Comparison of ENCODE assay signal across 9 cellular contexts in the genomic region with DNA sequence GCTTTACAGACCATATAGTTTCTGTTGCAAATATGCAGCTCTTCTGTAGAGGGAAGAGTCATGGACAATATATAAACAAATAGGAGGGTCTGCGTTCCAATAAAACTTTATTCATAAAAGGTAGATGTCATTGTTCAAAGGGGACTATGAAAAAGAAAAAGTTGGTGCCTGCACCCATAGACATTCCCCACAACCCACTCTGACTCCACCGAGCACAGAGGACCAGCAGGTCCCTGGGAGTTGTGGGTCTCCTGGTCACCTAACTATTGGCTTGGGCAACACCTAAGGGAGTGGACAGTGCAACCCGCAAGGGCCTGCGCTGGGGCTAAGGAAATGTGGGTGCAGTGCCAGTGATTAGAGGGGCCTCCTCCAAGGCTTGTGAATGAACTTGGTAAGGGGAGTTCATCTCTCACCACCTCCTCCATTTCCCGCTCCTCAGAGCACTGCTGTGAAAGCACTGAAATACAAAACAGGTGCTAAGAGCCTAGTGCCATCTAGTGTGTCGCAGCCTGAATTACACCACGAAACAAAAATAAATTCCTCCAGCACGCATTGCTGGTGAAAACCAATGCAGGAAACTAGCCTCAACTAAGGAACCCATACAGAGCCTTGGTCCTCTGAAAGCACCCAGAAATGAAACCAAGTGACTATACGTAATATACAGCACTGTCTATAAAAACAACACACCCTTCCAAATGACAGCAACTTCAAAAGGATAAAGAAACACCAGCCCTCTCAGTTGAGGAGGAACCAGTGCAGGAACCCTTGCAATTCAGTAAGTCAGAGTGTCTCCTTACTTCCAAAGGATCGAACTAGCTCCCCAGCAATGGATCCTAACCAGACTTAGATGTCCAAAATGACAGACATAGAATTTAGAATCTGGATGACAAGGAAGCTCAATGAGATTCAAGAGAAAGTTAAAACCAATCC.
DNase-seq lines count a peak whose midpoint lies in the region; ATAC-seq, FAIRE-seq and TF ChIP-seq lines count a peak whose summit lies in the region.
"Had no signal": no experiment of that assay in that cellular context is flagged by ENCODE, and none has a peak within 500 bp of the region (broad histone marks: within the 10 kb centered on the region; RNA-seq: fewer than 3 reads in every experiment).

No MANE protein-coding gene starts in this region.

- ATAC-seq in HG03108 (IDR thresholded peaks at IDR 0.05; ENCODE audit: unreplicated experiment), result no peak
- ATAC-seq in left cardiac atrium, result no peak
- no peak for ATAC-seq in HG03378 (IDR thresholded peaks at IDR 0.05; ENCODE audit: unreplicated experiment)
- ATAC-seq: naive thymus-derived CD4-positive, alpha-beta T cell had no signal

- H3K9ac ChIP-seq in GM23248 (no peak overlapping the region), parathyroid adenoma (no peak overlapping the region)

- TF ChIP-seq CTCF in bronchial epithelial cell (IDR thresholded peaks at IDR 0.05; ENCODE audit: insufficient read depth, low read length, severe bottlenecking), result peak; percentile 49
- TF ChIP-seq CTCF in parathyroid adenoma (IDR thresholded peaks at IDR 0.05), result peak; percentile 62

- no peaks in the 10 kb centered on the region for H3K9me3 ChIP-seq in GM23248 (ENCODE audit: low read depth)
- no peaks in the 10 kb centered on the region for H3K9me3 ChIP-seq in parathyroid adenoma (ENCODE audit: control insufficient read depth, low read length)

- H3F3A ChIP-seq in GM23248 (ENCODE audit: insufficient read depth), result no peaks in the 10 kb centered on the region

- no peaks in the 10 kb centered on the region for H4K20me1 ChIP-seq in GM23248 (ENCODE audit: insufficient read depth)

- WGBS in GM23248 (ENCODE audit: low coverage in 1 of 2, low lambda C conversion rate in 2 of 2, missing lambda C conversion rate in 2 of 2), 2 experiments, result 47 to 56% methylated on average over 10 of the region's 10 CpGs

- H3K27me3 ChIP-seq in GM23248 (replicated peaks; ENCODE audit: insufficient read depth) (peaks cover 4% of the 10 kb centered on the region; the same call in 1 of the 2 replicates), bronchial epithelial cell (ENCODE audit: control insufficient read depth, insufficient read depth, low read length) (no peaks in the 10 kb centered on the region), parathyroid adenoma (ENCODE audit: control insufficient read depth, insufficient read depth, low read length) (no peaks in the 10 kb centered on the region)

- no peaks in the 10 kb centered on the region for H3K9me2 ChIP-seq in GM23248 (ENCODE audit: insufficient read depth)

- H3K4me2 ChIP-seq in GM23248 (ENCODE audit: unreplicated experiment), result no peak overlapping the region
- H3K4me2 ChIP-seq in parathyroid adenoma (ENCODE audit: low read length), result no peak overlapping the region

- DNase-seq in DMS153 treated with DMSO at 0.1 percent for 48 hours (lab: John Stamatoyannopoulos, UW; ENCODE audit: unreplicated experiment) (peak; percentile 10), GM23248 (peak; percentile 54), NCI-H748 (lab: John Stamatoyannopoulos, UW; ENCODE audit: unreplicated experiment) (peak; percentile 47), bronchial epithelial cell (ENCODE audit: low read depth) (peak; percentile 12), left cardiac atrium (no peak)

- H3K79me2 ChIP-seq in GM23248 (ENCODE audit: insufficient read depth), result no peaks in the 10 kb centered on the region
- no peaks in the 10 kb centered on the region for H3K79me2 ChIP-seq in parathyroid adenoma

- H3K27ac ChIP-seq in GM23248 (no peak overlapping the region), parathyroid adenoma (no peak overlapping the region)

- H3K4me1 ChIP-seq in GM23248 (ENCODE audit: insufficient read depth) (no peaks in the 10 kb centered on the region), parathyroid adenoma (no peaks in the 10 kb centered on the region)

- H3K36me3 ChIP-seq in GM23248 (ENCODE audit: low read depth) (no peaks in the 10 kb centered on the region), bronchial epithelial cell (ENCODE audit: control insufficient read depth, insufficient read depth, low read length) (no peaks in the 10 kb centered on the region), parathyroid adenoma (ENCODE audit: control insufficient read depth, insufficient read depth, low read length) (no peaks in the 10 kb centered on the region)

- no peak overlapping the region for H2AFZ ChIP-seq in GM23248
- H2AFZ ChIP-seq in parathyroid adenoma, result no peak overlapping the region

- intact Hi-C loops in left cardiac atrium (cut with DNase I), result no loop called here

- no peak for FAIRE-seq in bronchial epithelial cell (lab: Jason Lieb, UNC)

- no peak overlapping the region for H3K4me3 ChIP-seq in GM23248
- no peak overlapping the region for H3K4me3 ChIP-seq in bronchial epithelial cell (ENCODE audit: low read depth, low read length)
- H3K4me3 ChIP-seq in parathyroid adenoma (ENCODE audit: low read depth, low read length), result no peak overlapping the region

- in situ Hi-C loops in GM23248 (cut with MboI), result no loop called here
